In genomic region chr22:24066872-24067271, GRCh38 we compare ENCODE assay signal across 1 cellular context.
TF ChIP-seq lines count a peak whose summit lies in the region.

No MANE protein-coding gene starts in this region.

TF ChIP-seq in GM23338, 12 proteins besides CTCF, POLR2A, EP300 and RAD21 (continued from another document):
- TF ChIP-seq ZNF462 (CRISPR knock-in tag; IDR thresholded peaks at IDR 0.05): no peak
